2 cellular contexts compared by ENCODE assay signal in the genomic region with DNA sequence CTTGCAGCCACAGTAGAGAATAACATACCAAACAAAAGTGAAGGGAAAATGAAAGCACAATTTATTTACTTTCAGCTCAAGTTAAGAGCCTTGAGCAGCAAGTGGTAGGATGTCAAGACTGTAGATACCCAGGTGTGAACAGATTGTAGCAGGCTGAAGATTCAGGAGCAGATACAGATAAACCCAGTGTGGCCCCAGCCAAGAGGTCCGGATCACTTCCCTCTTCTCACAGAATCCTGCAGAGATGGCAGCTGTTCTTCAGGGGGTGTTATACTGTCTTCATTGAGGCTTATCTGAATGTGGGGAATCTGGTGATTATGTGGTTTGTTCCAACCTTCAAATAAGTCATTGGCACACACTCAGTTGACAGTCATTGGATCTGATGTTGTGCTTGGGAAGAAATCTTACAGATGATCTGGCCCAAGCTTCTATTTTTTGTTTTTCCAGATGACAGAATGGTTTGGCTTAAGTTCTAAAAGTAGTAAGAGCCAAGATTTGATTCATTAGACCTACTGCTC.
TF ChIP-seq lines count a peak whose summit lies in the region.

No MANE protein-coding gene starts in this region.

TF ChIP-seq in SK-N-SH, 30 proteins besides CTCF, POLR2A, EP300 and RAD21 (continued from another document):
- TF ChIP-seq, protein P1, sequence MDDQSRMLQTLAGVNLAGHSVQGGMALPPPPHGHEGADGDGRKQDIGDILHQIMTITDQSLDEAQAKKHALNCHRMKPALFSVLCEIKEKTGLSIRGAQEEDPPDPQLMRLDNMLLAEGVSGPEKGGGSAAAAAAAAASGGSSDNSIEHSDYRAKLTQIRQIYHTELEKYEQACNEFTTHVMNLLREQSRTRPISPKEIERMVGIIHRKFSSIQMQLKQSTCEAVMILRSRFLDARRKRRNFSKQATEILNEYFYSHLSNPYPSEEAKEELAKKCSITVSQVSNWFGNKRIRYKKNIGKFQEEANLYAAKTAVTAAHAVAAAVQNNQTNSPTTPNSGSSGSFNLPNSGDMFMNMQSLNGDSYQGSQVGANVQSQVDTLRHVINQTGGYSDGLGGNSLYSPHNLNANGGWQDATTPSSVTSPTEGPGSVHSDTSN (IDR thresholded peaks at IDR 0.05), result peak; percentile 56
- TF ChIP-seq, protein P2, sequence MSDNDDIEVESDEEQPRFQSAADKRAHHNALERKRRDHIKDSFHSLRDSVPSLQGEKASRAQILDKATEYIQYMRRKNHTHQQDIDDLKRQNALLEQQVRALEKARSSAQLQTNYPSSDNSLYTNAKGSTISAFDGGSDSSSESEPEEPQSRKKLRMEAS (IDR thresholded peaks at IDR 0.05; ENCODE audit: low read depth), result no peak
- TF ChIP-seq GABPA (IDR thresholded peaks at IDR 0.05; ENCODE audit: low read depth) (no peak), FOXM1 (IDR thresholded peaks at IDR 0.05; ENCODE audit: low read depth) (no peak), TCF12 (IDR thresholded peaks at IDR 0.05) (peak; percentile 59), ELF1 (IDR thresholded peaks at IDR 0.05) (no peak), TEAD4 (IDR thresholded peaks at IDR 0.05; ENCODE audit: borderline replicate concordance, insufficient read depth) (no peak), SIN3A (IDR thresholded peaks at IDR 0.05; ENCODE audit: borderline replicate concordance, low read depth, low read length) (no peak), NFIC (IDR thresholded peaks at IDR 0.05; ENCODE audit: borderline replicate concordance) (peak; percentile 55; the same call in 1 of the 2 replicates), GATA2 (CRISPR knock-in tag; IDR thresholded peaks at IDR 0.05) (no peak)
- TF ChIP-seq, protein P3, sequence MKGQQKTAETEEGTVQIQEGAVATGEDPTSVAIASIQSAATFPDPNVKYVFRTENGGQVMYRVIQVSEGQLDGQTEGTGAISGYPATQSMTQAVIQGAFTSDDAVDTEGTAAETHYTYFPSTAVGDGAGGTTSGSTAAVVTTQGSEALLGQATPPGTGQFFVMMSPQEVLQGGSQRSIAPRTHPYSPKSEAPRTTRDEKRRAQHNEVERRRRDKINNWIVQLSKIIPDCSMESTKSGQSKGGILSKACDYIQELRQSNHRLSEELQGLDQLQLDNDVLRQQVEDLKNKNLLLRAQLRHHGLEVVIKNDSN (IDR thresholded peaks at IDR 0.05; ENCODE audit: borderline replicate concordance, low read depth), result no peak
- TF ChIP-seq, protein P4, sequence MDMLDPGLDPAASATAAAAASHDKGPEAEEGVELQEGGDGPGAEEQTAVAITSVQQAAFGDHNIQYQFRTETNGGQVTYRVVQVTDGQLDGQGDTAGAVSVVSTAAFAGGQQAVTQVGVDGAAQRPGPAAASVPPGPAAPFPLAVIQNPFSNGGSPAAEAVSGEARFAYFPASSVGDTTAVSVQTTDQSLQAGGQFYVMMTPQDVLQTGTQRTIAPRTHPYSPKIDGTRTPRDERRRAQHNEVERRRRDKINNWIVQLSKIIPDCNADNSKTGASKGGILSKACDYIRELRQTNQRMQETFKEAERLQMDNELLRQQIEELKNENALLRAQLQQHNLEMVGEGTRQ (IDR thresholded peaks at IDR 0.05; ENCODE audit: borderline replicate concordance, low read depth, low read length), result no peak

TF ChIP-seq in SK-N-SH treated with all-trans-retinoic acid at 6 μM for 48 hours, 23 proteins besides CTCF, POLR2A, EP300 and RAD21 (continued from another document):
- TF ChIP-seq, protein P5, sequence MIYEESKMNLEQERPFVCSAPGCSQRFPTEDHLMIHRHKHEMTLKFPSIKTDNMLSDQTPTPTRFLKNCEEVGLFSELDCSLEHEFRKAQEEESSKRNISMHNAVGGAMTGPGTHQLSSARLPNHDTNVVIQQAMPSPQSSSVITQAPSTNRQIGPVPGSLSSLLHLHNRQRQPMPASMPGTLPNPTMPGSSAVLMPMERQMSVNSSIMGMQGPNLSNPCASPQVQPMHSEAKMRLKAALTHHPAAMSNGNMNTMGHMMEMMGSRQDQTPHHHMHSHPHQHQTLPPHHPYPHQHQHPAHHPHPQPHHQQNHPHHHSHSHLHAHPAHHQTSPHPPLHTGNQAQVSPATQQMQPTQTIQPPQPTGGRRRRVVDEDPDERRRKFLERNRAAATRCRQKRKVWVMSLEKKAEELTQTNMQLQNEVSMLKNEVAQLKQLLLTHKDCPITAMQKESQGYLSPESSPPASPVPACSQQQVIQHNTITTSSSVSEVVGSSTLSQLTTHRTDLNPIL (CRISPR knock-in tag; IDR thresholded peaks at IDR 0.05; ENCODE audit: low read depth), result no peak
- TF ChIP-seq CSDC2 (CRISPR knock-in tag; IDR thresholded peaks at IDR 0.05) (no peak), BACH2 (CRISPR knock-in tag; IDR thresholded peaks at IDR 0.05; ENCODE audit: borderline replicate concordance) (no peak), PPARA (CRISPR knock-in tag; IDR thresholded peaks at IDR 0.05; ENCODE audit: borderline replicate concordance) (no peak), ZNF8 (CRISPR knock-in tag; IDR thresholded peaks at IDR 0.05) (no peak), ISL1 (CRISPR knock-in tag; IDR thresholded peaks at IDR 0.05) (no peak), ZFP3 (CRISPR knock-in tag; IDR thresholded peaks at IDR 0.05) (no peak), TOX (CRISPR knock-in tag; IDR thresholded peaks at IDR 0.05; ENCODE audit: borderline replicate concordance) (no peak), ZNF565 (CRISPR knock-in tag; conservative IDR thresholded peaks at IDR 0.05; ENCODE audit: low read depth) (no peak), ZNF70 (CRISPR knock-in tag; IDR thresholded peaks at IDR 0.05) (no peak), RARB (CRISPR knock-in tag; IDR thresholded peaks at IDR 0.05) (no peak), ZFP30 (CRISPR knock-in tag; IDR thresholded peaks at IDR 0.05) (no peak), SNAI2 (CRISPR knock-in tag; IDR thresholded peaks at IDR 0.05) (no peak)
- TF ChIP-seq, protein P6, sequence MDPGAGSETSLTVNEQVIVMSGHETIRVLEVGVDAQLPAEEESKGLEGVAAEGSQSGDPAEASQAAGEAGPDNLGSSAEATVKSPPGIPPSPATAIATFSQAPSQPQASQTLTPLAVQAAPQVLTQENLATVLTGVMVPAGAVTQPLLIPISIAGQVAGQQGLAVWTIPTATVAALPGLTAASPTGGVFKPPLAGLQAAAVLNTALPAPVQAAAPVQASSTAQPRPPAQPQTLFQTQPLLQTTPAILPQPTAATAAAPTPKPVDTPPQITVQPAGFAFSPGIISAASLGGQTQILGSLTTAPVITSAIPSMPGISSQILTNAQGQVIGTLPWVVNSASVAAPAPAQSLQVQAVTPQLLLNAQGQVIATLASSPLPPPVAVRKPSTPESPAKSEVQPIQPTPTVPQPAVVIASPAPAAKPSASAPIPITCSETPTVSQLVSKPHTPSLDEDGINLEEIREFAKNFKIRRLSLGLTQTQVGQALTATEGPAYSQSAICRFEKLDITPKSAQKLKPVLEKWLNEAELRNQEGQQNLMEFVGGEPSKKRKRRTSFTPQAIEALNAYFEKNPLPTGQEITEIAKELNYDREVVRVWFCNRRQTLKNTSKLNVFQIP (CRISPR knock-in tag; IDR thresholded peaks at IDR 0.05; ENCODE audit: borderline replicate concordance, low read depth), result no peak
- TF ChIP-seq, protein P7, sequence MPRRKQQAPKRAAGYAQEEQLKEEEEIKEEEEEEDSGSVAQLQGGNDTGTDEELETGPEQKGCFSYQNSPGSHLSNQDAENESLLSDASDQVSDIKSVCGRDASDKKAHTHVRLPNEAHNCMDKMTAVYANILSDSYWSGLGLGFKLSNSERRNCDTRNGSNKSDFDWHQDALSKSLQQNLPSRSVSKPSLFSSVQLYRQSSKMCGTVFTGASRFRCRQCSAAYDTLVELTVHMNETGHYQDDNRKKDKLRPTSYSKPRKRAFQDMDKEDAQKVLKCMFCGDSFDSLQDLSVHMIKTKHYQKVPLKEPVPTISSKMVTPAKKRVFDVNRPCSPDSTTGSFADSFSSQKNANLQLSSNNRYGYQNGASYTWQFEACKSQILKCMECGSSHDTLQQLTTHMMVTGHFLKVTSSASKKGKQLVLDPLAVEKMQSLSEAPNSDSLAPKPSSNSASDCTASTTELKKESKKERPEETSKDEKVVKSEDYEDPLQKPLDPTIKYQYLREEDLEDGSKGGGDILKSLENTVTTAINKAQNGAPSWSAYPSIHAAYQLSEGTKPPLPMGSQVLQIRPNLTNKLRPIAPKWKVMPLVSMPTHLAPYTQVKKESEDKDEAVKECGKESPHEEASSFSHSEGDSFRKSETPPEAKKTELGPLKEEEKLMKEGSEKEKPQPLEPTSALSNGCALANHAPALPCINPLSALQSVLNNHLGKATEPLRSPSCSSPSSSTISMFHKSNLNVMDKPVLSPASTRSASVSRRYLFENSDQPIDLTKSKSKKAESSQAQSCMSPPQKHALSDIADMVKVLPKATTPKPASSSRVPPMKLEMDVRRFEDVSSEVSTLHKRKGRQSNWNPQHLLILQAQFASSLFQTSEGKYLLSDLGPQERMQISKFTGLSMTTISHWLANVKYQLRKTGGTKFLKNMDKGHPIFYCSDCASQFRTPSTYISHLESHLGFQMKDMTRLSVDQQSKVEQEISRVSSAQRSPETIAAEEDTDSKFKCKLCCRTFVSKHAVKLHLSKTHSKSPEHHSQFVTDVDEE (CRISPR knock-in tag; IDR thresholded peaks at IDR 0.05), result no peak
